Comparison of ENCODE assay signal across 8 cellular contexts in genomic region chr12:7129647-7130536, GRCh38. TPM values are rescaled to one million over a fixed set of nuclear protein-coding genes. Genes with fewer than 3 reads are reported as not detected.
DNase-seq lines count a peak whose midpoint lies in the region; ATAC-seq and TF ChIP-seq lines count a peak whose summit lies in the region.

TSS of gene CLSTN3 (plus strand) at chr12:7130371. CDS start at chr12:7130649, 278 bp downstream.

- ATAC-seq in GM19043 (IDR thresholded peaks at IDR 0.05; ENCODE audit: low read depth, unreplicated experiment) (peak; percentile 56), HG03565 (IDR thresholded peaks at IDR 0.05; ENCODE audit: unreplicated experiment) (peak; percentile 62)

- peak; percentile 10 for TF ChIP-seq CTCF in mesothelial cell of epicardium (IDR thresholded peaks at IDR 0.05; ENCODE audit: unreplicated experiment)

- H3K27ac Mint-ChIP-seq in mesothelial cell of epicardium, result peak within 1 kb of the TSS; percentile 89

- peaks cover 4% of the 10 kb centered on the region for H3K36me3 Mint-ChIP-seq in mesothelial cell of epicardium

- no peaks in the 10 kb centered on the region for H3K27me3 Mint-ChIP-seq in mesothelial cell of epicardium (ENCODE audit: low read depth)

- peak within 1 kb of the TSS; percentile 90 for H3K4me3 Mint-ChIP-seq in mesothelial cell of epicardium

- in situ Hi-C loops in endometrial microvascular endothelial cells (cut with HindIII; ENCODE audit: inconsistent ontology term, low pct_unique_long_range_greater_than_20kb, low sequenced_read_pairs), result no loop called here

- DNase-seq in AG08396 (ENCODE audit: low spot score), result peak; percentile 98
- peak; percentile 44 to 56 for DNase-seq in NOMO-1 (lab: John Stamatoyannopoulos, UW; ENCODE audit: unreplicated experiment in 2 of 2)
- peak; percentile 91 for DNase-seq in activated CD8-positive, alpha-beta memory T cell treated with anti-CD3 and anti-CD28 coated beads, Interleukin-2, amount 50 U/mL, for 48 hours
- peak; percentile 79 to 89 for DNase-seq in mesothelial cell of epicardium (ENCODE audit: low spot score in 2 of 2, unreplicated experiment in 2 of 2)
- peak; percentile 70 to 76 for DNase-seq in stimulated activated CD8-positive, alpha-beta memory T cell treated with anti-CD3 and anti-CD28 coated beads, Interleukin-15, amount 100 ng/mL, for 4 hours (ENCODE audit: low read depth in 2 of 2)

- H3K9me3 Mint-ChIP-seq in mesothelial cell of epicardium, result no peaks in the 10 kb centered on the region

- peaks cover 25% of the 10 kb centered on the region for H3K4me1 Mint-ChIP-seq in mesothelial cell of epicardium

RNA-seq across cellular contexts. Expression of gene CLSTN3, which starts in this region (rescaled TPM):
- 53.0 TPM for total RNA-seq in endometrial microvascular endothelial cells (ENCODE audit: inconsistent ontology term)
- 79.1 to 81.3 TPM (median 81.1 TPM) in 3 replicates for total RNA-seq in mesothelial cell of epicardium

Comparison
In these comparisons a context has a peak if more than half of its experiments do, and no peak if none do; other contexts are left out.
1. Peak in every context shown above with its lines: DNase-seq and ATAC-seq.